Comparison of ENCODE assay signal across 8 cellular contexts in the genomic region with DNA sequence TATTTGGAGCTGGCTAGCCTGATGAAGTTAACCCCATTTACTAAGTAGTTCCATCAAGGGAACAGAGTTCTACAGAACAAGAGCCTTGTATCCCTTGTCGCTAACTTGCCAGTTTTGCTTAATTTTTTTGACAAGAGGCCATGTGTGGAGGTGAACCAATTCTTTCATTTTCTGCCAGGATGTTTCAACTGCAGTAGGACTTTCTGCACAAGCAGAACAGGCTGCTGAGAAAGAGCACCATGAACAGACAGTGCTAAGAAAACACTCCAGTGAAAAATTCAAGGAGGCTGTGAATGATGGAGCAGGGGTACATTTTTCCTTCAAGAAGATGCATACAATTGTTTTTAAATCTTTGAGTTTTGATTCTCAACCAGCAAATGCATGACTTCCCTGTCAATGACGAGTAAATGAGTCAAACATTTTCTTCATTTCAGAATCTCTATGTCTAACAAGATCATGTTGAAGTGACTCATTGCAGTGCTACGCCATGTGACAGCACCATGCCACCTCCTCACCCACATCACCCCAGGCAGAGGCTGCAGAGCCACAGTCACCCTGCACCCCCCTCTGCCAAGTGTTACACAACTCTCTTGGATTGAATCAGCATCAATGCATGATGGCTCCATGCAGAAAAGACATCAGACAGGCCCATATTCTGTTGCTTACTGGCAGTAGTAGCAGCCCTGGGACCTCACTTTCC.
DNase-seq lines count a peak whose midpoint lies in the region; ATAC-seq and TF ChIP-seq lines count a peak whose summit lies in the region.

No MANE protein-coding gene starts in this region.

- no peak overlapping the region for H2BK12ac ChIP-seq in neuronal stem cell (ENCODE audit: low read length)

- no peaks in the 10 kb centered on the region for H3K9me3 ChIP-seq in GM23248 (ENCODE audit: low read depth)
- peaks cover 0 to 2% of the 10 kb centered on the region in 2 donors for H3K9me3 ChIP-seq in neuronal stem cell (replicated peaks in 1 of 2; ENCODE audit: control insufficient read depth in 2 of 2, insufficient read depth in 1 of 2, low read depth in 1 of 2, low read length in 2 of 2)
- no peaks in the 10 kb centered on the region for H3K9me3 ChIP-seq in Peyer's patch

- peak overlapping the region; percentile 23 for H3K4me2 ChIP-seq in GM23248 (ENCODE audit: unreplicated experiment)
- H3K4me2 ChIP-seq in neuronal stem cell (ENCODE audit: insufficient read depth, low read length, poor library complexity, severe bottlenecking) = no peak overlapping the region

- H2AFZ ChIP-seq in GM23248 (no peak overlapping the region), neuronal stem cell (ENCODE audit: low read length) (no peak overlapping the region)

- no peak overlapping the region for H2BK5ac ChIP-seq in neuronal stem cell (ENCODE audit: low read length)

- H3K79me1 ChIP-seq in neuronal stem cell (ENCODE audit: low read depth, low read length) = no peaks in the 10 kb centered on the region

- no peak overlapping the region for H3K18ac ChIP-seq in neuronal stem cell (ENCODE audit: low read length)

- TF ChIP-seq POLR2A in Peyer's patch (IDR thresholded peaks at IDR 0.05) = no peak

- intact Hi-C loops in dorsolateral prefrontal cortex (cut with DNase I) = loop anchor here in 1 of 2 donors (10.0 kb wide), 1 partner anchor 49 kb away; no protein-coding TSS in a partner anchor

- H3K27ac ChIP-seq in GM23248 (peak overlapping the region; percentile 40), VCaP (peak overlapping the region; percentile 82; the same call in 1 of the 2 replicates), dorsolateral prefrontal cortex (peak overlapping the region in 58 of 59 donors; percentile 1 to 91 (median 74)), neuronal stem cell (replicated peaks; ENCODE audit: low read length) (no peak overlapping the region), Peyer's patch (no peak overlapping the region)

- no peak for ATAC-seq in HG03097 (IDR thresholded peaks at IDR 0.05; ENCODE audit: low FRiP score, unreplicated experiment)

- H3K9ac ChIP-seq in GM23248 (no peak overlapping the region), neuronal stem cell (ENCODE audit: low read depth, low read length, poor library complexity) (no peak overlapping the region)

- peak; percentile 97 for DNase-seq in GM23248
- DNase-seq in dorsolateral prefrontal cortex = peak in 9 of 10 donors; percentile 48 to 93 (median 75)
- DNase-seq in renal cortical epithelial cell (ENCODE audit: low read depth) = peak; percentile 99
- no peak for DNase-seq in neuronal stem cell (ENCODE audit: low spot score)
- DNase-seq in Peyer's patch = no peak
- no peak for DNase-seq in NCI-H1092 treated with DMSO at 0.1 percent for 48 hours (lab: John Stamatoyannopoulos, UW)

- H3K36me3 ChIP-seq in GM23248 (ENCODE audit: low read depth) (no peaks in the 10 kb centered on the region), neuronal stem cell (replicated peaks in 1 of 2; ENCODE audit: control insufficient read depth in 2 of 2, insufficient read depth in 2 of 2, low read length in 2 of 2) (no peaks in the 10 kb centered on the region), Peyer's patch (no peaks in the 10 kb centered on the region)

- H4K91ac ChIP-seq in neuronal stem cell (ENCODE audit: low read depth, low read length, poor library complexity) = no peak overlapping the region

- H3K4ac ChIP-seq in neuronal stem cell (ENCODE audit: low read length) = no peak overlapping the region

- no peak overlapping the region for H2BK120ac ChIP-seq in neuronal stem cell (ENCODE audit: low read depth, low read length)

- H4K8ac ChIP-seq in neuronal stem cell (ENCODE audit: low read depth, low read length) = no peak overlapping the region

- H3K9me2 ChIP-seq in GM23248 (ENCODE audit: insufficient read depth) = no peaks in the 10 kb centered on the region

- H3F3A ChIP-seq in GM23248 (ENCODE audit: insufficient read depth) = peaks cover 22% of the 10 kb centered on the region

- peaks cover 15% of the 10 kb centered on the region for H3K4me1 ChIP-seq in GM23248 (ENCODE audit: insufficient read depth)
- peaks cover 0 to 1% of the 10 kb centered on the region in 2 donors for H3K4me1 ChIP-seq in neuronal stem cell (ENCODE audit: control insufficient read depth in 2 of 2, insufficient read depth in 1 of 2, low read depth in 1 of 2, low read length in 2 of 2)
- H3K4me1 ChIP-seq in Peyer's patch = no peaks in the 10 kb centered on the region

- no peak overlapping the region for H3K23ac ChIP-seq in neuronal stem cell (ENCODE audit: low read depth, low read length, poor library complexity)

- no peak overlapping the region for H2AK5ac ChIP-seq in neuronal stem cell (ENCODE audit: low read depth, low read length)

- WGBS in GM23248 (ENCODE audit: low coverage in 1 of 2, low lambda C conversion rate in 2 of 2, missing lambda C conversion rate in 2 of 2), 2 experiments = 2 to 4% methylated on average over 3 of the region's 3 CpGs
- whole genome bisulfite sequencing in neuronal stem cell (ENCODE audit: extremely low coverage in 2 of 2, insufficient read length in 2 of 2, insufficient replicate concordance in 1 of 2), 2 donors = no CpG with 5 or more reads among the region's 3 CpGs

- no peak for TF ChIP-seq CTCF in VCaP (conservative IDR thresholded peaks at IDR 0.05)
- TF ChIP-seq CTCF in dorsolateral prefrontal cortex (IDR thresholded peaks at IDR 0.05 in 54 of 56, conservative IDR thresholded peaks at IDR 0.05 in 2 of 56; ENCODE audit: low read depth in 1 of 56, partially characterized antibody in 56 of 56) = no peak
- no peak for TF ChIP-seq CTCF in Peyer's patch (IDR thresholded peaks at IDR 0.05)

- H3K79me2 ChIP-seq in GM23248 (ENCODE audit: insufficient read depth) = no peaks in the 10 kb centered on the region

- no peak overlapping the region for H3K14ac ChIP-seq in neuronal stem cell (ENCODE audit: low read length)

- no peak overlapping the region for H2BK15ac ChIP-seq in neuronal stem cell (ENCODE audit: low read length)

- in situ Hi-C loops in GM23248 (cut with MboI) = no loop called here

- H4K20me1 ChIP-seq in GM23248 (ENCODE audit: insufficient read depth) = no peaks in the 10 kb centered on the region

- no peaks in the 10 kb centered on the region for H3K27me3 ChIP-seq in GM23248 (replicated peaks; ENCODE audit: insufficient read depth)
- H3K27me3 ChIP-seq in dorsolateral prefrontal cortex = no peaks in the 10 kb centered on the region
- H3K27me3 ChIP-seq in neuronal stem cell (ENCODE audit: control insufficient read depth in 3 of 3, insufficient read depth in 3 of 3, low read depth in 1 of 3, low read length in 3 of 3) = no peaks in the 10 kb centered on the region
- no peaks in the 10 kb centered on the region for H3K27me3 ChIP-seq in Peyer's patch

- H3K4me3 ChIP-seq in GM23248 (peak overlapping the region; percentile 3; the same call in 1 of the 2 replicates), dorsolateral prefrontal cortex (no peak overlapping the region), neuronal stem cell (ENCODE audit: low read length in 2 of 2) (no peak overlapping the region), Peyer's patch (no peak overlapping the region)

Comparison
In these comparisons a context has a peak if more than half of its experiments do, and no peak if none do; other contexts are left out.
1. DNase-seq: peak in GM23248 (single experiment), dorsolateral prefrontal cortex (9 of 10) and renal cortical epithelial cell (single experiment); none in neuronal stem cell (single experiment), Peyer's patch (0 of 3) and NCI-H1092 treated with DMSO at 0.1 percent for 48 hours (single experiment).
2. H3K27ac ChIP-seq: peak in GM23248 (single experiment), VCaP (single experiment) and dorsolateral prefrontal cortex (58 of 59); none in neuronal stem cell (single experiment) and Peyer's patch (0 of 4).